23 cellular contexts compared by ENCODE assay signal in genomic region chr2:35741556-35741955, GRCh38.
"Had no signal": no experiment of that assay in that cellular context is flagged by ENCODE, and none has a peak within 500 bp of the region (broad histone marks: within the 10 kb centered on the region; RNA-seq: fewer than 3 reads in every experiment).

No MANE protein-coding gene starts in this region.

- H3K4me3 ChIP-seq: cardiac muscle cell, hepatocyte, tibial artery had no signal

- H3K27ac ChIP-seq: cardiac muscle cell, hepatocyte, tibial artery had no signal

- DNase-seq: activated B cell treated with CpG ODN at 0.5 μM for 24 hours; activated CD4-positive, alpha-beta T cell treated with anti-CD3 and anti-CD28 coated beads for 36 hours; activated CD4-positive, alpha-beta T cell treated with anti-CD3 and anti-CD28 coated beads, Interleukin-2, amount 50 U/mL, for 4 hours; activated CD8-positive, alpha-beta memory T cell treated with anti-CD3 and anti-CD28 coated beads for 24 hours; activated CD8-positive, alpha-beta memory T cell treated with anti-CD3 and anti-CD28 coated beads, Interleukin-2, amount 50 U/mL, for 4 hours; activated naive CD4-positive, alpha-beta T cell treated with anti-CD3 and anti-CD28 coated beads, Interleukin-2, amount 10 ng/mL, durations not matched to agents 7 days and 5 days; activated T-cell treated with anti-CD3 and anti-CD28 coated beads, Interleukin-2, amount 50 U/mL, for 24 hours; amygdala; foreskin fibroblast; glutamatergic neuron; left ventricle myocardium superior; naive B cell; occipital lobe; small intestine; stimulated activated CD4-positive, alpha-beta T cell treated with anti-CD3 and anti-CD28 coated beads, Interleukin-2, amount 100 ng/mL, for 24 hours; stimulated activated naive CD8-positive, alpha-beta T cell treated with anti-CD3 and anti-CD28 coated beads, Interleukin-15, amount 100 ng/mL, for 72 hours; tibial artery had no signal

- H3K4me1 ChIP-seq: tibial artery had no signal

- H3K4me1 Mint-ChIP-seq: activated B cell treated with CpG ODN at 0.5 μM for 24 hours; activated CD4-positive, alpha-beta T cell treated with anti-CD3 and anti-CD28 coated beads for 36 hours; activated naive CD4-positive, alpha-beta T cell treated with anti-CD3 and anti-CD28 coated beads, Interleukin-2, amount 10 ng/mL, durations not matched to agents 7 days and 5 days; naive B cell; neural crest cell; stimulated activated effector memory CD8-positive, alpha-beta T cell treated with anti-CD3 and anti-CD28 coated beads, Interleukin-12 subunit alpha, Interleukin-12 subunit beta, amount 100 ng/mL, for 72 hours; stimulated activated naive CD8-positive, alpha-beta T cell treated with anti-CD3 and anti-CD28 coated beads, Interleukin-15, amount 100 ng/mL, for 72 hours had no signal

- ATAC-seq: activated CD4-positive, alpha-beta T cell treated with anti-CD3 and anti-CD28 coated beads for 36 hours; left ventricle myocardium superior; sciatic nerve; stimulated activated effector memory CD8-positive, alpha-beta T cell treated with anti-CD3 and anti-CD28 coated beads, Interleukin-12 subunit alpha, Interleukin-12 subunit beta, amount 100 ng/mL, for 72 hours; stimulated activated naive CD8-positive, alpha-beta T cell treated with anti-CD3 and anti-CD28 coated beads, Interleukin-15, amount 100 ng/mL, for 72 hours had no signal

- H3K9me3 Mint-ChIP-seq: T-helper 1 cell treated with Interleukin-12 subunit alpha and Interleukin-12 subunit beta and Interleukin-4 antibody, amounts not matched to agents 30 μg/mL and 1 μg/mL, for 36 hours had no signal

- H3K27me3 Mint-ChIP-seq: activated B cell treated with CpG ODN at 0.5 μM for 24 hours; activated CD4-positive, alpha-beta T cell treated with anti-CD3 and anti-CD28 coated beads for 36 hours; activated naive CD4-positive, alpha-beta T cell treated with anti-CD3 and anti-CD28 coated beads, Interleukin-2, amount 10 ng/mL, durations not matched to agents 7 days and 5 days; naive B cell; stimulated activated naive CD8-positive, alpha-beta T cell treated with anti-CD3 and anti-CD28 coated beads, Interleukin-15, amount 100 ng/mL, for 72 hours had no signal

- H3K4me3 Mint-ChIP-seq: activated B cell treated with CpG ODN at 0.5 μM for 24 hours; activated CD4-positive, alpha-beta T cell treated with anti-CD3 and anti-CD28 coated beads for 36 hours; activated naive CD4-positive, alpha-beta T cell treated with anti-CD3 and anti-CD28 coated beads, Interleukin-2, amount 10 ng/mL, durations not matched to agents 7 days and 5 days; activated T-cell treated with anti-CD3 and anti-CD28 coated beads, Interleukin-2, amount 50 U/mL, for 24 hours; naive B cell; neural crest cell; stimulated activated effector memory CD8-positive, alpha-beta T cell treated with anti-CD3 and anti-CD28 coated beads, Interleukin-12 subunit alpha, Interleukin-12 subunit beta, amount 100 ng/mL, for 72 hours; stimulated activated naive CD8-positive, alpha-beta T cell treated with anti-CD3 and anti-CD28 coated beads, Interleukin-15, amount 100 ng/mL, for 72 hours; T-helper 1 cell treated with Interleukin-12 subunit alpha and Interleukin-12 subunit beta and Interleukin-4 antibody, amounts not matched to agents 30 μg/mL and 1 μg/mL, for 36 hours had no signal

- H3K4me2 ChIP-seq: hepatocyte had no signal

- H3K27me3 ChIP-seq: cardiac muscle cell, hepatocyte, tibial artery had no signal

- H2AFZ ChIP-seq: hepatocyte had no signal

- H3K36me3 Mint-ChIP-seq: activated naive CD4-positive, alpha-beta T cell treated with anti-CD3 and anti-CD28 coated beads, Interleukin-2, amount 10 ng/mL, durations not matched to agents 7 days and 5 days; stimulated activated effector memory CD8-positive, alpha-beta T cell treated with anti-CD3 and anti-CD28 coated beads, Interleukin-12 subunit alpha, Interleukin-12 subunit beta, amount 100 ng/mL, for 72 hours had no signal

- H3K36me3 ChIP-seq: cardiac muscle cell, tibial artery had no signal

- H3K27ac Mint-ChIP-seq: activated B cell treated with CpG ODN at 0.5 μM for 24 hours; activated CD4-positive, alpha-beta T cell treated with anti-CD3 and anti-CD28 coated beads for 36 hours; activated naive CD4-positive, alpha-beta T cell treated with anti-CD3 and anti-CD28 coated beads, Interleukin-2, amount 10 ng/mL, durations not matched to agents 7 days and 5 days; activated T-cell treated with anti-CD3 and anti-CD28 coated beads, Interleukin-2, amount 50 U/mL, for 24 hours; naive B cell; stimulated activated effector memory CD8-positive, alpha-beta T cell treated with anti-CD3 and anti-CD28 coated beads, Interleukin-12 subunit alpha, Interleukin-12 subunit beta, amount 100 ng/mL, for 72 hours; stimulated activated naive CD8-positive, alpha-beta T cell treated with anti-CD3 and anti-CD28 coated beads, Interleukin-15, amount 100 ng/mL, for 72 hours; T-helper 1 cell treated with Interleukin-12 subunit alpha and Interleukin-12 subunit beta and Interleukin-4 antibody, amounts not matched to agents 30 μg/mL and 1 μg/mL, for 36 hours had no signal

- H3K79me2 ChIP-seq: hepatocyte had no signal
